Comparison of ENCODE assay signal across 20 cellular contexts in the genomic region with DNA sequence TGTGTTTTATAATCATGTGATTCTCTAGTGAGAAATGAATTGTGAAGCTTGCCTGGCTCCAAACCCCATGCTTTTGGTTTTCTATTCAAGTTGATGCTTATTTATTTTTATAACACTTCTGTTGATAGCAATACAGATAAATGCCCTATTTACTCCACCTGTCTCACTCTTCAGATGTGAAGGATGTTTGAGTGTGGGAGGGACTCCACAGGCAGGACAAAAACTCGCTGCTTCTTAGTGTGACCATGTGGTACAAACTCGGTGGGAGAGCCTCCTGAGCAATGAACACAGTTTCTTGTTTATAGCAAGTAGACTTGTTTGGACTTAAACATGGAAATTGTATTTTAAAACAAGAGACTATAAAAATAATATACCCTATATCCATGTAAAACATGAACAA.
DNase-seq lines count a peak whose midpoint lies in the region; ATAC-seq and TF ChIP-seq lines count a peak whose summit lies in the region.
"Had no signal": no experiment of that assay in that cellular context is flagged by ENCODE, and none has a peak within 500 bp of the region (broad histone marks: within the 10 kb centered on the region; RNA-seq: fewer than 3 reads in every experiment).

No MANE protein-coding gene starts in this region.

- no peaks in the 10 kb centered on the region for H3K9me3 ChIP-seq in OCI-LY3 (ENCODE audit: insufficient read depth, low read length)
- H3K9me3 ChIP-seq: A549, SJSA1 had no signal

- H3K27ac ChIP-seq in OCI-LY3 (ENCODE audit: low read length), result no peak overlapping the region
- H3K27ac ChIP-seq: A549, C4-2B, GM23248, HL-60, RWPE1, SJSA1 had no signal

- H2AFZ ChIP-seq in OCI-LY3 (ENCODE audit: low read depth, low read length), result peak overlapping the region; percentile 57
- H2AFZ ChIP-seq: GM23248 had no signal

- intact Hi-C loops in sciatic nerve (cut with DNase I), result loop anchor here (10.0 kb wide), 1 partner anchor 917 kb away; no protein-coding TSS in a partner anchor

- H3K36me3 ChIP-seq in OCI-LY3 (replicated peaks; ENCODE audit: low read depth, low read length), result no peaks in the 10 kb centered on the region
- H3K36me3 ChIP-seq: SJSA1 had no signal

- H3K4me2 ChIP-seq in OCI-LY3 (ENCODE audit: low read length), result no peak overlapping the region
- H3K4me2 ChIP-seq: A549 had no signal

- peak; percentile 31 for ATAC-seq in sciatic nerve
- no peak for ATAC-seq in HG03280 (IDR thresholded peaks at IDR 0.05; ENCODE audit: unreplicated experiment)
- ATAC-seq: A549, K562, T-cell had no signal

- DNase-seq in NCI-H1417 (lab: John Stamatoyannopoulos, UW), result peak in 2 of 3 experiments; percentile 7 to 20
- DNase-seq in NCI-H1417 treated with DMSO at 0.1 percent for 48 hours (lab: John Stamatoyannopoulos, UW), result no peak
- DNase-seq in NCI-H1105 (lab: John Stamatoyannopoulos, UW), result peak; percentile 19
- no peak for DNase-seq in sciatic nerve (ENCODE audit: low spot score)
- DNase-seq in GDM1 (lab: John Stamatoyannopoulos, UW), result no peak
- no peak for DNase-seq in globus pallidus (ENCODE audit: low spot score)
- DNase-seq: COR-L47, DND-41, GF-D8, GM23248, OCI-M1, T-cell had no signal

- H3K4me3 ChIP-seq in OCI-LY3 (ENCODE audit: low read length), result no peak overlapping the region
- H3K4me3 ChIP-seq: A549, GM23248, K562, SJSA1 had no signal

- H4K20me1 ChIP-seq in OCI-LY3 (ENCODE audit: insufficient read depth, low read length), result no peaks in the 10 kb centered on the region

- H3K79me2 ChIP-seq in OCI-LY3 (ENCODE audit: low read length), result no peaks in the 10 kb centered on the region

- no peak overlapping the region for H3K9ac ChIP-seq in OCI-LY3 (ENCODE audit: low read length)
- H3K9ac ChIP-seq: GM23248 had no signal

- no peaks in the 10 kb centered on the region for H3K27me3 ChIP-seq in OCI-LY3 (ENCODE audit: low read depth, low read length)
- H3K27me3 ChIP-seq: SJSA1 had no signal

- peaks cover 13% of the 10 kb centered on the region for H3K4me1 ChIP-seq in OCI-LY3 (ENCODE audit: low read length)
- H3K4me1 ChIP-seq: SJSA1 had no signal

- TF ChIP-seq CTCF in OCI-LY3 (IDR thresholded peaks at IDR 0.05; ENCODE audit: low read depth, low read length), result no peak

Comparison
In these comparisons a context has a peak if more than half of its experiments do, and no peak if none do; other contexts are left out.
1. DNase-seq: peak in NCI-H1417 (2 of 3) and NCI-H1105 (single experiment); none in NCI-H1417 treated with DMSO at 0.1 percent for 48 hours (single experiment), sciatic nerve (single experiment), GDM1 (single experiment) and globus pallidus (single experiment).